ENCODE assay signal across 20 cellular contexts in the genomic region with DNA sequence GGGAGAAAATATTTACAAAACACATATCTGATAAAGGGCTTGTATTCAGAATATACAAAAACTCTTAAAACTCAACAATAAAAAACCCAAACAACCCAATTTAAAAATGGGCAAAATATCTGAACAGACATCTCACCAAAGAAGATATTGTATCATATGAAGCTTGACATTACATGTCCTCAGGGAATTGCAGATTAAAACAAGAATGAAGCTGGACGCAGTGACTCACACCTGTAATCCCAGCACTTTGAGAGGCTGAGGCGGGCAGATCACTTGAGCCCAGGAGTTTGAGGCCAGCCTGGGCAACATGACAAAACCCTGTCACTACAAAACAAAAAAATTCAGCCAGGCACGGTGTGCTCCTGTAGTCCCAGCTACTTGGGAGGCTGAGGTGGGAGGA.
DNase-seq lines count a peak whose midpoint lies in the region; ATAC-seq, FAIRE-seq and TF ChIP-seq lines count a peak whose summit lies in the region.
"Had no signal": no experiment of that assay in that cellular context is flagged by ENCODE, and none has a peak within 500 bp of the region (broad histone marks: within the 10 kb centered on the region; RNA-seq: fewer than 3 reads in every experiment).

No MANE protein-coding gene starts in this region.

- no peaks in the 10 kb centered on the region for H3K27me3 ChIP-seq in trophoblast cell (ENCODE audit: insufficient read depth, low read length)

- H4K8ac ChIP-seq in trophoblast cell (ENCODE audit: low read depth, low read length) = no peak overlapping the region

- no peak overlapping the region for H2AFZ ChIP-seq in trophoblast cell (ENCODE audit: insufficient read depth, low read length, poor library complexity)

- no peak overlapping the region for H3K9ac ChIP-seq in trophoblast cell (ENCODE audit: low read length)

- H3K79me2 ChIP-seq in trophoblast cell (ENCODE audit: control insufficient read depth, insufficient read depth, low read length, poor library complexity) = no peaks in the 10 kb centered on the region

- H2BK5ac ChIP-seq in trophoblast cell (ENCODE audit: low read depth, low read length, poor library complexity) = no peak overlapping the region

- no CpG with 5 or more reads among the region's 3 CpGs for WGBS in trophoblast cell (ENCODE audit: extremely low coverage, insufficient coverage, insufficient read length)

- DNase-seq in RPMI7951 (ENCODE audit: low read depth) (peak; percentile 9), epithelial cell of esophagus (ENCODE audit: low read depth) (peak; percentile 57), trophoblast cell (peak; percentile 24 to 61), SHP77 (lab: John Stamatoyannopoulos, UW) (no peak)
- DNase-seq: 8988T; C1 segment of cervical spinal cord; Calu3; CD4-positive, alpha-beta memory T cell; COR-L47; DMS53; DMS79 treated with DMSO at 0.1 percent for 48 hours; GF-D8; H7; HCEC 1CT had no signal

- no peak overlapping the region for H3K18ac ChIP-seq in trophoblast cell (ENCODE audit: low read length)

- H3K79me1 ChIP-seq in trophoblast cell (ENCODE audit: low read length) = no peaks in the 10 kb centered on the region

- TF ChIP-seq CTCF in epithelial cell of esophagus (IDR thresholded peaks at IDR 0.05; ENCODE audit: insufficient read depth, low read depth, low read length, missing control alignments) = no peak

- no peak overlapping the region for H4K91ac ChIP-seq in trophoblast cell (ENCODE audit: low read depth, low read length)

- peak; percentile 14 for FAIRE-seq in A204.1 (lab: Jason Lieb, UNC)
- FAIRE-seq: GM12891, GM18507, H1 had no signal

- no peak overlapping the region for H2BK120ac ChIP-seq in trophoblast cell (ENCODE audit: insufficient read depth, low read length, poor library complexity)

- H2BK12ac ChIP-seq in trophoblast cell (ENCODE audit: low read length) = no peak overlapping the region

- no peak overlapping the region for H3K27ac ChIP-seq in trophoblast cell (ENCODE audit: low read depth, low read length)

- H4K12ac ChIP-seq in trophoblast cell (ENCODE audit: low read depth, low read length) = no peak overlapping the region

- H3K14ac ChIP-seq in trophoblast cell (ENCODE audit: low read length) = no peak overlapping the region

- H3K4ac ChIP-seq in trophoblast cell (ENCODE audit: low read depth, low read length) = no peak overlapping the region

- ATAC-seq in HG03135 (IDR thresholded peaks at IDR 0.05; ENCODE audit: unreplicated experiment) = no peak
- no peak for ATAC-seq in HG03342 (IDR thresholded peaks at IDR 0.05; ENCODE audit: unreplicated experiment)

- H3K9me3 ChIP-seq in trophoblast cell (ENCODE audit: insufficient read depth, low read depth, low read length) = no peaks in the 10 kb centered on the region

- H3K4me1 ChIP-seq in trophoblast cell (ENCODE audit: control insufficient read depth in 1 of 2, insufficient read depth in 2 of 2, low read length in 2 of 2) = no peaks in the 10 kb centered on the region

- no peak overlapping the region for H3K4me2 ChIP-seq in trophoblast cell (ENCODE audit: low read length)

- H3K36me3 ChIP-seq in trophoblast cell (ENCODE audit: control insufficient read depth in 1 of 2, insufficient read depth in 2 of 2, low read length in 2 of 2) = no peaks in the 10 kb centered on the region

- no peak overlapping the region for H2AK5ac ChIP-seq in trophoblast cell (ENCODE audit: low read length)

- H3K4me3 ChIP-seq in epithelial cell of esophagus (ENCODE audit: low read length) = no peak overlapping the region
- no peak overlapping the region for H3K4me3 ChIP-seq in trophoblast cell (ENCODE audit: low read depth, low read length)

- H3K23ac ChIP-seq in trophoblast cell (ENCODE audit: low read length) = no peak overlapping the region

Comparison
In these comparisons a context has a peak if more than half of its experiments do, and no peak if none do; other contexts are left out.
1. DNase-seq: peak in RPMI7951 (single experiment), epithelial cell of esophagus (single experiment) and trophoblast cell (2 of 2); none in SHP77 (0 of 2).